In genomic region chr3:9211155-9211950, GRCh38 we compare ENCODE assay signal across 13 cellular contexts. TPM values are rescaled to one million over a fixed set of nuclear protein-coding genes. Genes with fewer than 3 reads are reported as not detected.
DNase-seq lines count a peak whose midpoint lies in the region; ATAC-seq and TF ChIP-seq lines count a peak whose summit lies in the region.
"Had no signal": no experiment of that assay in that cellular context is flagged by ENCODE, and none has a peak within 500 bp of the region (broad histone marks: within the 10 kb centered on the region; RNA-seq: fewer than 3 reads in every experiment).

No MANE protein-coding gene starts in this region.

- H3K9me3 Mint-ChIP-seq in HFFc6: no peaks in the 10 kb centered on the region
- H3K9me3 Mint-ChIP-seq: CD4-positive, alpha-beta T cell had no signal

- in situ Hi-C loops in brain microvascular endothelial cell (cut with HindIII; ENCODE audit: low pct_ligation_motif_present, low sequenced_read_pairs): no loop called here

- peaks cover 18% of the 10 kb centered on the region for H3K27me3 Mint-ChIP-seq in HFFc6 (ENCODE audit: insufficient read depth)
- H3K27me3 Mint-ChIP-seq: CD4-positive, alpha-beta T cell had no signal

- H3K27me3 ChIP-seq in brain microvascular endothelial cell (replicated peaks): no peaks in the 10 kb centered on the region
- H3K27me3 ChIP-seq in left lung: no peaks in the 10 kb centered on the region
- H3K27me3 ChIP-seq in uterus: no peaks in the 10 kb centered on the region
- H3K27me3 ChIP-seq: testis had no signal

- no peak for ATAC-seq in GM18861 (IDR thresholded peaks at IDR 0.05; ENCODE audit: unreplicated experiment)
- no peak for ATAC-seq in left lung

- no peaks in the 10 kb centered on the region for H3K36me3 Mint-ChIP-seq in HFFc6 (ENCODE audit: low read depth)

- DNase-seq in Daoy (ENCODE audit: low read depth) (peak; percentile 76), HFFc6 (peak; percentile 13), brain microvascular endothelial cell (peak; percentile 28), kidney tubule cell (ENCODE audit: low spot score) (peak; percentile 51), left lung (no peak), Ammon's horn (ENCODE audit: low spot score) (no peak), uterus (no peak)
- DNase-seq: CD4-positive, alpha-beta T cell; NCI-H1092; NCI-H510A; RPMI8226; testis had no signal

- no peak overlapping the region for H3K4me3 Mint-ChIP-seq in HFFc6
- H3K4me3 Mint-ChIP-seq: CD4-positive, alpha-beta T cell had no signal

- peaks cover 19% of the 10 kb centered on the region for H3K4me1 Mint-ChIP-seq in HFFc6 (ENCODE audit: low read depth)

- intact Hi-C loops in left lung (cut with DNase I) (no loop called here), uterus (cut with DNase I; ENCODE audit: low total_unique reads) (no loop called here)

- H3K4me1 ChIP-seq in left lung: no peaks in the 10 kb centered on the region
- H3K4me1 ChIP-seq in uterus: no peaks in the 10 kb centered on the region
- H3K4me1 ChIP-seq: testis had no signal

- H3K36me3 ChIP-seq in brain microvascular endothelial cell (replicated peaks) (no peaks in the 10 kb centered on the region), left lung (no peaks in the 10 kb centered on the region), uterus (no peaks in the 10 kb centered on the region)

- H3K27ac ChIP-seq in brain microvascular endothelial cell (no peak overlapping the region), left lung (no peak overlapping the region), uterus (no peak overlapping the region)
- H3K27ac ChIP-seq: testis had no signal

- H3K9me3 ChIP-seq in left lung (no peaks in the 10 kb centered on the region), uterus (no peaks in the 10 kb centered on the region)
- H3K9me3 ChIP-seq: testis had no signal

- TF ChIP-seq POLR2A in uterus (IDR thresholded peaks at IDR 0.05): no peak

- H3K27ac Mint-ChIP-seq in HFFc6: no peak overlapping the region
- H3K27ac Mint-ChIP-seq: CD4-positive, alpha-beta T cell had no signal

- no peak overlapping the region for H3K4me3 ChIP-seq in brain microvascular endothelial cell (ENCODE audit: low read depth, low read length)
- H3K4me3 ChIP-seq in left lung: no peak overlapping the region
- no peak overlapping the region for H3K4me3 ChIP-seq in uterus
- H3K4me3 ChIP-seq: testis had no signal

- TF ChIP-seq CTCF in HFFc6 (IDR thresholded peaks at IDR 0.05) (no peak), brain microvascular endothelial cell (IDR thresholded peaks at IDR 0.05; ENCODE audit: low read depth, low read length, missing control alignments) (no peak), left lung (IDR thresholded peaks at IDR 0.05) (no peak), uterus (IDR thresholded peaks at IDR 0.05) (no peak)

RNA-seq across cellular contexts. Expression of gene SRGAP3, which starts 38.1 kb away (rescaled TPM):
- 1.9 and 5.0 TPM in 2 replicates for total RNA-seq in Daoy (2014; rRNA removed; shearing (Covaris generic))
- total RNA-seq in HFFc6 (2021; fragmentation: NEBNext Ultra II Directional; extraction: Animal tissue kit (Norgen Biotek cat#: 25700)): under 1 TPM; 0.23 to 0.92 (median 0.77) TPM
- total RNA-seq in left lung: 1 to 10 TPM; 5.1 to 6.8 TPM
- 10 to 100 TPM in 2 of 4 donors, 1 to 10 TPM in 2; 2.4 to 35.5 (median 8.2) TPM for total RNA-seq in uterus

Comparison
In these comparisons a context has a peak if more than half of its experiments do, and no peak if none do; other contexts are left out.
1. DNase-seq: peak in Daoy (single experiment), HFFc6 (single experiment), brain microvascular endothelial cell (single experiment) and kidney tubule cell (single experiment); none in left lung (0 of 2), Ammon's horn (single experiment) and uterus (0 of 2).